ENCODE assay signal across 14 cellular contexts in the genomic region with DNA sequence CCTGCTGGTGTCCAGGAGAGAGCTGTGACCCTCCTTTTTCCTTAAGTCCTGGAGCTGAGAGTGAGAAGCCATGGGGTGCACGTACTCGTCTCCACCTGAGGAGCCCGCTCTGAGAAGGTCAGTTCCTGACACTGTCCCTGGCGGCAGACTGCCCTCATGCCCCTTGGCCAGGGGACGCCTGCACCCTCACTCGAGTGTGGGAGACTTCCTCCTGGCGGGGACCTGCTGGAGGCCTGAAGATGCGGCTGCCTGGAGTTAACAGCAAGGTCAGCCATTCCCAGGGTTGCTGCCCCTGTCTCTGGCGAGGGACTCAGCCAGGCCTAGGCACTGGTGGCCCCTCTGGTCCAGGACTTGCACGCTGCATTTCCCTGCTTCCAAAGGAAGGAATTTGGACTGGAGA. TPM values are rescaled to one million over a fixed set of nuclear protein-coding genes. Genes with fewer than 3 reads are reported as not detected.
A peak's percentile ranks its signal among the peaks of the same experiment; 100 is the strongest.
DNase-seq lines count a peak whose midpoint lies in the region; ATAC-seq and TF ChIP-seq lines count a peak whose summit lies in the region.
"Had no signal": no experiment of that assay in that cellular context is flagged by ENCODE, and none has a peak within 500 bp of the region (broad histone marks: within the 10 kb centered on the region; RNA-seq: fewer than 3 reads in every experiment).

No MANE protein-coding gene starts in this region.

- no peak for TF ChIP-seq CTCF in right lobe of liver (IDR thresholded peaks at IDR 0.05)

- H3K4me3 ChIP-seq in right lobe of liver (no peak overlapping the region), skeletal muscle tissue (ENCODE audit: low read length in 3 of 3) (peak overlapping the region; percentile 30 to 54 (median 43))

- no peaks in the 10 kb centered on the region for H3K9me3 ChIP-seq in right lobe of liver
- H3K9me3 ChIP-seq in skeletal muscle tissue (ENCODE audit: control insufficient read depth in 3 of 3, low read length in 3 of 3): no peaks in the 10 kb centered on the region

- ATAC-seq in right lobe of liver: no peak
- ATAC-seq in GM18519 (IDR thresholded peaks at IDR 0.05; ENCODE audit: low FRiP score, unreplicated experiment): no peak
- ATAC-seq: activated CD4-positive, alpha-beta T cell treated with anti-CD3 and anti-CD28 coated beads for 36 hours; stimulated activated naive B cell treated with anti-CD40 and anti-IgM and Interleukin-4, amounts not matched to agents 10 μg/mL and 1 μg/mL and 100 μg/mL, for 72 hours had no signal

- H3K4me1 ChIP-seq in right lobe of liver: peaks cover 0 to 87% (median 30%) of the 10 kb centered on the region in 4 donors
- H3K4me1 ChIP-seq in skeletal muscle tissue (ENCODE audit: control insufficient read depth in 3 of 3, insufficient read depth in 3 of 3, low read length in 3 of 3): peaks cover 67 to 77% (median 75%) of the 10 kb centered on the region in 3 donors

- peak overlapping the region in 2 of 3 donors; percentile 64 to 83 for H3K9ac ChIP-seq in skeletal muscle tissue (ENCODE audit: low read depth in 1 of 3, low read length in 3 of 3)

- H3K27ac ChIP-seq in caudate nucleus (ENCODE audit: low read depth, low read length) (peak overlapping the region; percentile 70), right lobe of liver (peak overlapping the region; percentile 47 to 79 (median 79)), skeletal muscle tissue (ENCODE audit: low read depth, low read length) (peak overlapping the region; percentile 99)

- H3K27me3 ChIP-seq in right lobe of liver: no peaks in the 10 kb centered on the region
- no peaks in the 10 kb centered on the region for H3K27me3 ChIP-seq in skeletal muscle tissue (ENCODE audit: control insufficient read depth in 3 of 3, insufficient read depth in 3 of 3, low read length in 3 of 3)

- DNase-seq in CD1c-positive myeloid dendritic cell (ENCODE audit: extremely low spot score): peak; percentile 48
- no peak for DNase-seq in caudate nucleus (lab: John Stamatoyannopoulos, UW)
- DNase-seq in right lobe of liver: peak in 1 of 3 donors; percentile 61
- DNase-seq in HK-2 (ENCODE audit: unreplicated experiment): no peak
- no peak for DNase-seq in NCI-H446 (lab: John Stamatoyannopoulos, UW)
- DNase-seq in GOT3 (lab: John Stamatoyannopoulos, UW): no peak
- DNase-seq: activated CD4-positive, alpha-beta T cell treated with anti-CD3 and anti-CD28 coated beads for 36 hours; activated CD8-positive, alpha-beta memory T cell treated with anti-CD3 and anti-CD28 coated beads, Interleukin-2, amount 50 U/mL, for 4 hours; CD8-positive, alpha-beta memory T cell; H9; NCI-H1105 treated with DMSO at 0.1 percent for 48 hours; stimulated activated naive B cell treated with anti-CD40 and anti-IgM and Interleukin-4, amounts not matched to agents 10 μg/mL and 1 μg/mL and 100 μg/mL, for 72 hours had no signal

- WGBS in right lobe of liver (ENCODE audit: insufficient coverage, low coverage, low lambda C conversion rate, missing lambda C conversion rate): 55% methylated on average over 6 of the region's 10 CpGs

- TF ChIP-seq POLR2A in right lobe of liver (IDR thresholded peaks at IDR 0.05): no peak

- H3K36me3 ChIP-seq in right lobe of liver (peaks cover 0 to 68% (median 17%) of the 10 kb centered on the region in 4 donors), skeletal muscle tissue (ENCODE audit: control insufficient read depth in 3 of 3, insufficient read depth in 3 of 3, low read length in 3 of 3) (peaks cover 0 to 2% (median 0%) of the 10 kb centered on the region in 3 donors)

- intact Hi-C loops in right lobe of liver (cut with DNase I): no loop called here

RNA-seq across cellular contexts. Expression of gene TMEM120A, which starts 26.4 kb away (rescaled TPM):
- total RNA-seq in right lobe of liver (100 to 1,000 TPM in 1 of 6 experiments, 10 to 100 TPM in 5; 20.8 to 104 (median 53.1) TPM), skeletal muscle tissue (35.5 TPM)

RNA-seq across cellular contexts. Expression of gene POR, which starts 53.1 kb away (rescaled TPM):
- total RNA-seq in right lobe of liver (1,000 to 10,000 TPM in 1 of 6 experiments, 100 to 1,000 TPM in 5; 370 to 1,042 (median 725) TPM), skeletal muscle tissue (42.8 TPM)

Comparison
In these comparisons a context has a peak if more than half of its experiments do, and no peak if none do; other contexts are left out.
1. H3K4me3 ChIP-seq: peak in skeletal muscle tissue (3 of 3); none in right lobe of liver (0 of 3).
2. Peak in every context shown above with its lines, with median percentiles within 50 percentile points of each other: H3K27ac ChIP-seq.